ENCODE assay signal across 2 cellular contexts in genomic region chr17:75474736-75475135, GRCh38.
TF ChIP-seq lines count a peak whose summit lies in the region.

No MANE protein-coding gene starts in this region.

TF ChIP-seq in H1, 55 proteins besides CTCF, POLR2A, EP300 and RAD21:
- TF ChIP-seq E2F6 (IDR thresholded peaks at IDR 0.05): no peak
- TF ChIP-seq FOSL1 (IDR thresholded peaks at IDR 0.05; ENCODE audit: insufficient read depth, low read depth, low read length): no peak

TF ChIP-seq in neural cell, 6 proteins besides CTCF, POLR2A, EP300 and RAD21:
- TF ChIP-seq, protein P1, sequence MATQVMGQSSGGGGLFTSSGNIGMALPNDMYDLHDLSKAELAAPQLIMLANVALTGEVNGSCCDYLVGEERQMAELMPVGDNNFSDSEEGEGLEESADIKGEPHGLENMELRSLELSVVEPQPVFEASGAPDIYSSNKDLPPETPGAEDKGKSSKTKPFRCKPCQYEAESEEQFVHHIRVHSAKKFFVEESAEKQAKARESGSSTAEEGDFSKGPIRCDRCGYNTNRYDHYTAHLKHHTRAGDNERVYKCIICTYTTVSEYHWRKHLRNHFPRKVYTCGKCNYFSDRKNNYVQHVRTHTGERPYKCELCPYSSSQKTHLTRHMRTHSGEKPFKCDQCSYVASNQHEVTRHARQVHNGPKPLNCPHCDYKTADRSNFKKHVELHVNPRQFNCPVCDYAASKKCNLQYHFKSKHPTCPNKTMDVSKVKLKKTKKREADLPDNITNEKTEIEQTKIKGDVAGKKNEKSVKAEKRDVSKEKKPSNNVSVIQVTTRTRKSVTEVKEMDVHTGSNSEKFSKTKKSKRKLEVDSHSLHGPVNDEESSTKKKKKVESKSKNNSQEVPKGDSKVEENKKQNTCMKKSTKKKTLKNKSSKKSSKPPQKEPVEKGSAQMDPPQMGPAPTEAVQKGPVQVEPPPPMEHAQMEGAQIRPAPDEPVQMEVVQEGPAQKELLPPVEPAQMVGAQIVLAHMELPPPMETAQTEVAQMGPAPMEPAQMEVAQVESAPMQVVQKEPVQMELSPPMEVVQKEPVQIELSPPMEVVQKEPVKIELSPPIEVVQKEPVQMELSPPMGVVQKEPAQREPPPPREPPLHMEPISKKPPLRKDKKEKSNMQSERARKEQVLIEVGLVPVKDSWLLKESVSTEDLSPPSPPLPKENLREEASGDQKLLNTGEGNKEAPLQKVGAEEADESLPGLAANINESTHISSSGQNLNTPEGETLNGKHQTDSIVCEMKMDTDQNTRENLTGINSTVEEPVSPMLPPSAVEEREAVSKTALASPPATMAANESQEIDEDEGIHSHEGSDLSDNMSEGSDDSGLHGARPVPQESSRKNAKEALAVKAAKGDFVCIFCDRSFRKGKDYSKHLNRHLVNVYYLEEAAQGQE (IDR thresholded peaks at IDR 0.05; ENCODE audit: borderline replicate concordance): no peak
- no peak for TF ChIP-seq SMC3 (conservative IDR thresholded peaks at IDR 0.05; ENCODE audit: poor library complexity)
- TF ChIP-seq POLR2AphosphoS5 (IDR thresholded peaks at IDR 0.05): no peak
- TF ChIP-seq EZH2 (IDR thresholded peaks at IDR 0.05; ENCODE audit: borderline replicate concordance, insufficient read depth, low read length, poor library complexity, severe bottlenecking): no peak
- no peak for TF ChIP-seq TAF1 (IDR thresholded peaks at IDR 0.05; ENCODE audit: low read depth)
- TF ChIP-seq MXI1 (conservative IDR thresholded peaks at IDR 0.05; ENCODE audit: poor library complexity, severe bottlenecking): no peak
